1 cellular context compared by ENCODE assay signal in the genomic region with DNA sequence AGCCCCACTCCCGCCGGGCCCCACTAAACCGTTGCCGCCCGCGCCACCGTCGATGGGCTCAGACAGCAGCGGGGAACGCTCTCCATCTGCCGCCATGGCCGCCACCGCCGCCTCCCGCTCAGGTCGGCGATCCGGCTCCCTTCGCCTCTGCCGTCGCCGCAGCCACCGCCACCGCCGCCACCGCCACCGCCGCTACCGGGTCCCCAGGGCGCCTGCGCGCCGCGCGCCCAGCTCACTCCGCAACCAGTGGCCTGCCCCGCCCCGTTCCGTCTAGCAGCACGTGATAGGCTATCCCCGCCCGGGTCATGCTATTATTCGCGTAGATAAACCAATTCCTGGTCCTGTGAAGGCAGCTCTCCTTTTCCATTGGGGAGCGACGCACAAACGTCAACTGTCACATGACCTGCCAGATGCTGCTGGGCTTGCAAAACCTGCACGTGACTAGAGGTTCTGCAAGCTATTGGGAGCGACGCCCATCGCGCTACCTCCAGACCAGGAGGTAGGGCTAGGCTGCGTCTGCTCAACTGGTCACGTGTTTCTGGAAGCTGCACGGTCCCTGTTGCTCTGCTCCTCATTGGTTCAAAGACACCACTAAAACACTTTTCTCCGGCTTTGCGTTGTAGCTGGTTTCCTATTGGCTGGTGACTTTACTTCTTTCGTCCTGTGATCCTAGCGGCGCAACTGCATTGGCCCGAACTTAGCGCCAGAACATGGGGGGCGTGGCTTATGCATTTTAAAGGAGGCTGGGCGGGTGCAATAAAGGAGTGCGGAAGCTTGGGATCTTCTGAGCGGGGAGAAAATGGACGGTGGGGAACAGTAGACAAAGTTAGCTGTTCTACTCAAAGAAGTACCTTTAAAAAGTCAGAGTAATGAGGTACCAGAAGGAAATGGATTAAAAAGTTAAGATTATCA.
A peak's percentile ranks its signal among the peaks of the same experiment; 100 is the strongest.
TF ChIP-seq lines count a peak whose summit lies in the region.

A gene (minus strand): TSS at position 205 of the 912 bp plus-strand sequence. CDS start 109 bp downstream, at position 96.

TF ChIP-seq in HepG2, 621 proteins besides CTCF, POLR2A, EP300 and RAD21 (continued from another document and continues in another):
- TF ChIP-seq, protein P1, sequence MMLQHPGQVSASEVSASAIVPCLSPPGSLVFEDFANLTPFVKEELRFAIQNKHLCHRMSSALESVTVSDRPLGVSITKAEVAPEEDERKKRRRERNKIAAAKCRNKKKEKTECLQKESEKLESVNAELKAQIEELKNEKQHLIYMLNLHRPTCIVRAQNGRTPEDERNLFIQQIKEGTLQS (CRISPR knock-in tag; IDR thresholded peaks at IDR 0.05): 0 out of 2 replicates have a peak, but pooled peaks have one; percentile 46
- TF ChIP-seq CENPX (CRISPR knock-in tag; IDR thresholded peaks at IDR 0.05): no peak
- peak; percentile 94; the same call in 1 of the 2 replicates for TF ChIP-seq ZNF816 (CRISPR knock-in tag; IDR thresholded peaks at IDR 0.05; ENCODE audit: borderline replicate concordance)
- no peak for TF ChIP-seq ZNF672 (CRISPR knock-in tag; IDR thresholded peaks at IDR 0.05)
- no peak for TF ChIP-seq HNF4A (CRISPR knock-in tag; IDR thresholded peaks at IDR 0.05)
- no peak for TF ChIP-seq ZNF30 (CRISPR knock-in tag; IDR thresholded peaks at IDR 0.05)
- TF ChIP-seq, protein P2, sequence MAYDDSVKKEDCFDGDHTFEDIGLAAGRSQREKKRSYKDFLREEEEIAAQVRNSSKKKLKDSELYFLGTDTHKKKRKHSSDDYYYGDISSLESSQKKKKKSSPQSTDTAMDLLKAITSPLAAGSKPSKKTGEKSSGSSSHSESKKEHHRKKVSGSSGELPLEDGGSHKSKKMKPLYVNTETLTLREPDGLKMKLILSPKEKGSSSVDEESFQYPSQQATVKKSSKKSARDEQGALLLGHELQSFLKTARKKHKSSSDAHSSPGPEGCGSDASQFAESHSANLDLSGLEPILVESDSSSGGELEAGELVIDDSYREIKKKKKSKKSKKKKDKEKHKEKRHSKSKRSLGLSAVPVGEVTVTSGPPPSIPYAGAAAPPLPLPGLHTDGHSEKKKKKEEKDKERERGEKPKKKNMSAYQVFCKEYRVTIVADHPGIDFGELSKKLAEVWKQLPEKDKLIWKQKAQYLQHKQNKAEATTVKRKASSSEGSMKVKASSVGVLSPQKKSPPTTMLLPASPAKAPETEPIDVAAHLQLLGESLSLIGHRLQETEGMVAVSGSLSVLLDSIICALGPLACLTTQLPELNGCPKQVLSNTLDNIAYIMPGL (CRISPR knock-in tag; IDR thresholded peaks at IDR 0.05; ENCODE audit: borderline replicate concordance in 1 of 2, low read depth in 1 of 2): peak; percentile 52 to 92; a peak in 3 of 4 replicates
- TF ChIP-seq, protein P3, sequence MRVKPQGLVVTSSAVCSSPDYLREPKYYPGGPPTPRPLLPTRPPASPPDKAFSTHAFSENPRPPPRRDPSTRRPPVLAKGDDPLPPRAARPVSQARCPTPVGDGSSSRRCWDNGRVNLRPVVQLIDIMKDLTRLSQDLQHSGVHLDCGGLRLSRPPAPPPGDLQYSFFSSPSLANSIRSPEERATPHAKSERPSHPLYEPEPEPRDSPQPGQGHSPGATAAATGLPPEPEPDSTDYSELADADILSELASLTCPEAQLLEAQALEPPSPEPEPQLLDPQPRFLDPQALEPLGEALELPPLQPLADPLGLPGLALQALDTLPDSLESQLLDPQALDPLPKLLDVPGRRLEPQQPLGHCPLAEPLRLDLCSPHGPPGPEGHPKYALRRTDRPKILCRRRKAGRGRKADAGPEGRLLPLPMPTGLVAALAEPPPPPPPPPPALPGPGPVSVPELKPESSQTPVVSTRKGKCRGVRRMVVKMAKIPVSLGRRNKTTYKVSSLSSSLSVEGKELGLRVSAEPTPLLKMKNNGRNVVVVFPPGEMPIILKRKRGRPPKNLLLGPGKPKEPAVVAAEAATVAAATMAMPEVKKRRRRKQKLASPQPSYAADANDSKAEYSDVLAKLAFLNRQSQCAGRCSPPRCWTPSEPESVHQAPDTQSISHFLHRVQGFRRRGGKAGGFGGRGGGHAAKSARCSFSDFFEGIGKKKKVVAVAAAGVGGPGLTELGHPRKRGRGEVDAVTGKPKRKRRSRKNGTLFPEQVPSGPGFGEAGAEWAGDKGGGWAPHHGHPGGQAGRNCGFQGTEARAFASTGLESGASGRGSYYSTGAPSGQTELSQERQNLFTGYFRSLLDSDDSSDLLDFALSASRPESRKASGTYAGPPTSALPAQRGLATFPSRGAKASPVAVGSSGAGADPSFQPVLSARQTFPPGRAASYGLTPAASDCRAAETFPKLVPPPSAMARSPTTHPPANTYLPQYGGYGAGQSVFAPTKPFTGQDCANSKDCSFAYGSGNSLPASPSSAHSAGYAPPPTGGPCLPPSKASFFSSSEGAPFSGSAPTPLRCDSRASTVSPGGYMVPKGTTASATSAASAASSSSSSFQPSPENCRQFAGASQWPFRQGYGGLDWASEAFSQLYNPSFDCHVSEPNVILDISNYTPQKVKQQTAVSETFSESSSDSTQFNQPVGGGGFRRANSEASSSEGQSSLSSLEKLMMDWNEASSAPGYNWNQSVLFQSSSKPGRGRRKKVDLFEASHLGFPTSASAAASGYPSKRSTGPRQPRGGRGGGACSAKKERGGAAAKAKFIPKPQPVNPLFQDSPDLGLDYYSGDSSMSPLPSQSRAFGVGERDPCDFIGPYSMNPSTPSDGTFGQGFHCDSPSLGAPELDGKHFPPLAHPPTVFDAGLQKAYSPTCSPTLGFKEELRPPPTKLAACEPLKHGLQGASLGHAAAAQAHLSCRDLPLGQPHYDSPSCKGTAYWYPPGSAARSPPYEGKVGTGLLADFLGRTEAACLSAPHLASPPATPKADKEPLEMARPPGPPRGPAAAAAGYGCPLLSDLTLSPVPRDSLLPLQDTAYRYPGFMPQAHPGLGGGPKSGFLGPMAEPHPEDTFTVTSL (CRISPR knock-in tag; IDR thresholded peaks at IDR 0.05; ENCODE audit: borderline replicate concordance): 0 out of 2 replicates have a peak, but pooled peaks have one; percentile 14
- TF ChIP-seq SAP130 (CRISPR knock-in tag; IDR thresholded peaks at IDR 0.05; ENCODE audit: low read depth): peak; percentile 99
- peak; percentile 86 for TF ChIP-seq ZFP1 (CRISPR knock-in tag; IDR thresholded peaks at IDR 0.05)
- TF ChIP-seq, protein P4, sequence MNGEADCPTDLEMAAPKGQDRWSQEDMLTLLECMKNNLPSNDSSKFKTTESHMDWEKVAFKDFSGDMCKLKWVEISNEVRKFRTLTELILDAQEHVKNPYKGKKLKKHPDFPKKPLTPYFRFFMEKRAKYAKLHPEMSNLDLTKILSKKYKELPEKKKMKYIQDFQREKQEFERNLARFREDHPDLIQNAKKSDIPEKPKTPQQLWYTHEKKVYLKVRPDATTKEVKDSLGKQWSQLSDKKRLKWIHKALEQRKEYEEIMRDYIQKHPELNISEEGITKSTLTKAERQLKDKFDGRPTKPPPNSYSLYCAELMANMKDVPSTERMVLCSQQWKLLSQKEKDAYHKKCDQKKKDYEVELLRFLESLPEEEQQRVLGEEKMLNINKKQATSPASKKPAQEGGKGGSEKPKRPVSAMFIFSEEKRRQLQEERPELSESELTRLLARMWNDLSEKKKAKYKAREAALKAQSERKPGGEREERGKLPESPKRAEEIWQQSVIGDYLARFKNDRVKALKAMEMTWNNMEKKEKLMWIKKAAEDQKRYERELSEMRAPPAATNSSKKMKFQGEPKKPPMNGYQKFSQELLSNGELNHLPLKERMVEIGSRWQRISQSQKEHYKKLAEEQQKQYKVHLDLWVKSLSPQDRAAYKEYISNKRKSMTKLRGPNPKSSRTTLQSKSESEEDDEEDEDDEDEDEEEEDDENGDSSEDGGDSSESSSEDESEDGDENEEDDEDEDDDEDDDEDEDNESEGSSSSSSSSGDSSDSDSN (CRISPR knock-in tag; IDR thresholded peaks at IDR 0.05): peak; percentile 48
- TF ChIP-seq SALL2 (CRISPR knock-in tag; IDR thresholded peaks at IDR 0.05): peak; percentile 43
- TF ChIP-seq KLF16 (CRISPR knock-in tag; IDR thresholded peaks at IDR 0.05): peak in 1 of 2 experiments; percentile 99; a peak in 2 of 4 replicates
- peak; percentile 20; the same call in 1 of the 2 replicates for TF ChIP-seq BRD4 (CRISPR knock-in tag; IDR thresholded peaks at IDR 0.05)
- TF ChIP-seq HNRNPLL (IDR thresholded peaks at IDR 0.05; ENCODE audit: low read depth, low read length, poor library complexity, severe bottlenecking): peak; percentile 89
- TF ChIP-seq, protein P5, sequence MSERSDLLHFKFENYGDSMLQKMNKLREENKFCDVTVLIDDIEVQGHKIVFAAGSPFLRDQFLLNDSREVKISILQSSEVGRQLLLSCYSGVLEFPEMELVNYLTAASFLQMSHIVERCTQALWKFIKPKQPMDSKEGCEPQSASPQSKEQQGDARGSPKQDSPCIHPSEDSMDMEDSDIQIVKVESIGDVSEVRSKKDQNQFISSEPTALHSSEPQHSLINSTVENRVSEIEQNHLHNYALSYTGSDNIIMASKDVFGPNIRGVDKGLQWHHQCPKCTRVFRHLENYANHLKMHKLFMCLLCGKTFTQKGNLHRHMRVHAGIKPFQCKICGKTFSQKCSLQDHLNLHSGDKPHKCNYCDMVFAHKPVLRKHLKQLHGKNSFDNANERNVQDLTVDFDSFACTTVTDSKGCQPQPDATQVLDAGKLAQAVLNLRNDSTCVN (CRISPR knock-in tag; IDR thresholded peaks at IDR 0.05; ENCODE audit: borderline replicate concordance): peak; percentile 71; the same call in 1 of the 2 replicates
- TF ChIP-seq KDM4B (CRISPR knock-in tag; IDR thresholded peaks at IDR 0.05): no peak
- TF ChIP-seq ZFX (CRISPR knock-in tag; IDR thresholded peaks at IDR 0.05; ENCODE audit: low read depth): peak; percentile 90
- TF ChIP-seq MED1 (CRISPR knock-in tag; IDR thresholded peaks at IDR 0.05): peak; percentile 81
- peak; percentile 35 for TF ChIP-seq MED8 (CRISPR knock-in tag; IDR thresholded peaks at IDR 0.05; ENCODE audit: insufficient replicate concordance)
- peak; percentile 91 for TF ChIP-seq ZNF747 (CRISPR knock-in tag; IDR thresholded peaks at IDR 0.05; ENCODE audit: borderline replicate concordance)
- TF ChIP-seq ZC3H4 (CRISPR knock-in tag; IDR thresholded peaks at IDR 0.05; ENCODE audit: borderline replicate concordance): no peak
- TF ChIP-seq ZNF766 (CRISPR knock-in tag; IDR thresholded peaks at IDR 0.05; ENCODE audit: borderline replicate concordance): peak; percentile 91; the same call in 1 of the 2 replicates
- no peak for TF ChIP-seq HNRNPL (IDR thresholded peaks at IDR 0.05; ENCODE audit: low read depth, low read length)
- peak; percentile 87; the same call in 1 of the 2 replicates for TF ChIP-seq KDM5B (CRISPR knock-in tag; IDR thresholded peaks at IDR 0.05; ENCODE audit: borderline replicate concordance)
- no peak for TF ChIP-seq NR2F6 (IDR thresholded peaks at IDR 0.05)
- TF ChIP-seq NR2F6 (CRISPR knock-in tag; IDR thresholded peaks at IDR 0.05): peak; percentile 78
- TF ChIP-seq POLR2AphosphoS2 (IDR thresholded peaks at IDR 0.05; ENCODE audit: low read depth, low read length): no peak
- peak; percentile 98 for TF ChIP-seq SALL1 (CRISPR knock-in tag; IDR thresholded peaks at IDR 0.05)
- peak; percentile 74 for TF ChIP-seq TBL1XR1 (IDR thresholded peaks at IDR 0.05; ENCODE audit: borderline replicate concordance, low read length, partially characterized antibody)
- peak; percentile 97 for TF ChIP-seq ZNF879 (CRISPR knock-in tag; IDR thresholded peaks at IDR 0.05)
- TF ChIP-seq ETV5 (CRISPR knock-in tag; IDR thresholded peaks at IDR 0.05; ENCODE audit: borderline replicate concordance): peak; percentile 56
- TF ChIP-seq, protein P6, sequence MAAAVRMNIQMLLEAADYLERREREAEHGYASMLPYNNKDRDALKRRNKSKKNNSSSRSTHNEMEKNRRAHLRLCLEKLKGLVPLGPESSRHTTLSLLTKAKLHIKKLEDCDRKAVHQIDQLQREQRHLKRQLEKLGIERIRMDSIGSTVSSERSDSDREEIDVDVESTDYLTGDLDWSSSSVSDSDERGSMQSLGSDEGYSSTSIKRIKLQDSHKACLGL (CRISPR knock-in tag; IDR thresholded peaks at IDR 0.05): peak; percentile 89
- TF ChIP-seq MAFF (IDR thresholded peaks at IDR 0.05; ENCODE audit: low read depth, low read length): peak; percentile 93
- TF ChIP-seq, protein P7, sequence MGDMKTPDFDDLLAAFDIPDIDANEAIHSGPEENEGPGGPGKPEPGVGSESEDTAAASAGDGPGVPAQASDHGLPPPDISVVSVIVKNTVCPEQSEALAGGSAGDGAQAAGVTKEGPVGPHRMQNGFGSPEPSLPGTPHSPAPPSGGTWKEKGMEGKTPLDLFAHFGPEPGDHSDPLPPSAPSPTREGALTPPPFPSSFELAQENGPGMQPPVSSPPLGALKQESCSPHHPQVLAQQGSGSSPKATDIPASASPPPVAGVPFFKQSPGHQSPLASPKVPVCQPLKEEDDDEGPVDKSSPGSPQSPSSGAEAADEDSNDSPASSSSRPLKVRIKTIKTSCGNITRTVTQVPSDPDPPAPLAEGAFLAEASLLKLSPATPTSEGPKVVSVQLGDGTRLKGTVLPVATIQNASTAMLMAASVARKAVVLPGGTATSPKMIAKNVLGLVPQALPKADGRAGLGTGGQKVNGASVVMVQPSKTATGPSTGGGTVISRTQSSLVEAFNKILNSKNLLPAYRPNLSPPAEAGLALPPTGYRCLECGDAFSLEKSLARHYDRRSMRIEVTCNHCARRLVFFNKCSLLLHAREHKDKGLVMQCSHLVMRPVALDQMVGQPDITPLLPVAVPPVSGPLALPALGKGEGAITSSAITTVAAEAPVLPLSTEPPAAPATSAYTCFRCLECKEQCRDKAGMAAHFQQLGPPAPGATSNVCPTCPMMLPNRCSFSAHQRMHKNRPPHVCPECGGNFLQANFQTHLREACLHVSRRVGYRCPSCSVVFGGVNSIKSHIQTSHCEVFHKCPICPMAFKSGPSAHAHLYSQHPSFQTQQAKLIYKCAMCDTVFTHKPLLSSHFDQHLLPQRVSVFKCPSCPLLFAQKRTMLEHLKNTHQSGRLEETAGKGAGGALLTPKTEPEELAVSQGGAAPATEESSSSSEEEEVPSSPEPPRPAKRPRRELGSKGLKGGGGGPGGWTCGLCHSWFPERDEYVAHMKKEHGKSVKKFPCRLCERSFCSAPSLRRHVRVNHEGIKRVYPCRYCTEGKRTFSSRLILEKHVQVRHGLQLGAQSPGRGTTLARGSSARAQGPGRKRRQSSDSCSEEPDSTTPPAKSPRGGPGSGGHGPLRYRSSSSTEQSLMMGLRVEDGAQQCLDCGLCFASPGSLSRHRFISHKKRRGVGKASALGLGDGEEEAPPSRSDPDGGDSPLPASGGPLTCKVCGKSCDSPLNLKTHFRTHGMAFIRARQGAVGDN (CRISPR knock-in tag; IDR thresholded peaks at IDR 0.05): peak; percentile 99
- TF ChIP-seq SOX5 (CRISPR knock-in tag; IDR thresholded peaks at IDR 0.05; ENCODE audit: borderline replicate concordance): peak; percentile 88
- TF ChIP-seq, protein P8, sequence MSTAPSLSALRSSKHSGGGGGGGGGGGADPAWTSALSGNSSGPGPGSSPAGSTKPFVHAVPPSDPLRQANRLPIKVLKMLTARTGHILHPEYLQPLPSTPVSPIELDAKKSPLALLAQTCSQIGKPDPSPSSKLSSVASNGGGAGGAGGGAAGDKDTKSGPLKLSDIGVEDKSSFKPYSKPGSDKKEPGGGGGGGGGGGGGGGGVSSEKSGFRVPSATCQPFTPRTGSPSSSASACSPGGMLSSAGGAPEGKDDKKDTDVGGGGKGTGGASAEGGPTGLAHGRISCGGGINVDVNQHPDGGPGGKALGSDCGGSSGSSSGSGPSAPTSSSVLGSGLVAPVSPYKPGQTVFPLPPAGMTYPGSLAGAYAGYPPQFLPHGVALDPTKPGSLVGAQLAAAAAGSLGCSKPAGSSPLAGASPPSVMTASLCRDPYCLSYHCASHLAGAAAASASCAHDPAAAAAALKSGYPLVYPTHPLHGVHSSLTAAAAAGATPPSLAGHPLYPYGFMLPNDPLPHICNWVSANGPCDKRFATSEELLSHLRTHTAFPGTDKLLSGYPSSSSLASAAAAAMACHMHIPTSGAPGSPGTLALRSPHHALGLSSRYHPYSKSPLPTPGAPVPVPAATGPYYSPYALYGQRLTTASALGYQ (CRISPR knock-in tag; IDR thresholded peaks at IDR 0.05): peak; percentile 54; the same call in 1 of the 2 replicates
- 0 out of 2 replicates have a peak, but pooled peaks have one; percentile 63 for TF ChIP-seq STAT5B (CRISPR knock-in tag; IDR thresholded peaks at IDR 0.05)
- peak; percentile 92 for TF ChIP-seq HDAC1 (CRISPR knock-in tag; IDR thresholded peaks at IDR 0.05)
- TF ChIP-seq NFKBIZ (CRISPR knock-in tag; IDR thresholded peaks at IDR 0.05): peak; percentile 92
